In the genomic region with DNA sequence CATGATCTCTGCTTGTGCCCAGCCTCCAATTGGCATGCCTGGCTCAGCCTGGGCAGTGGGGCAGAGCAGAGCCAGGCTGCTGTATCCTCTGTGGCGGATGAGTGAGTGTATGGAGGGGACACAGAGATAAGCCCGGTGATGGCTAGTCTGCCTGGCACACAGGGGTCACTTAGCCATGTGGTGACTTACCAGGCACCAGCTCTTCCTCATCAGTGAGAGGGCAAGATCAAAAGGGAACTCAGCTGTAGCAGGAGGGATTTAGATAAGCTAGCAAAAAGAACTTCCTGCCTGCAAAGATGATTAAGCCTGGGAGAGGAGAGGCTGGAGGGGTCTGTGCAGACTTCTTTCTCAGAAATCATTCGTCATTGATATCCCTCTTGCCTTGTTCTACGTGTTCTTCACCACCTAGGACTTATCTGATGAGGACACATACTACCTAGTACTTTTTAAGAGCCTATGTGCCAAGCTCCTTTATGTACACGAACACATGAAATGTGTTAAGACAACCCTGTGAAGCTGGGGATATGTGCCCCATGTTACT, we compare ENCODE assay signal across 8 cellular contexts. TPM values are rescaled to one million over a fixed set of nuclear protein-coding genes. Genes with fewer than 3 reads are reported as not detected.
DNase-seq lines count a peak whose midpoint lies in the region; ATAC-seq and TF ChIP-seq lines count a peak whose summit lies in the region.

No MANE protein-coding gene starts in this region.

- H3K4me1 ChIP-seq in right atrium auricular region (peaks cover 0 to 36% of the 10 kb centered on the region in 2 donors), left ventricle myocardium inferior (peaks cover 24% of the 10 kb centered on the region)

- intact Hi-C loops in natural killer cell (cut with micrococcal nuclease), result loop anchor here (5.0 kb wide), 1 partner anchor 137 kb away; a partner anchor contains a TSS
- intact Hi-C loops in left ventricle myocardium inferior (cut with micrococcal nuclease), result no loop called here

- peak overlapping the region; percentile 55 for H3K4me3 Mint-ChIP-seq in activated naive CD8-positive, alpha-beta T cell treated with anti-CD3 and anti-CD28 coated beads for 36 hours
- peak overlapping the region; percentile 28 for H3K4me3 Mint-ChIP-seq in natural killer cell

- H3K9me3 ChIP-seq in right atrium auricular region (no peaks in the 10 kb centered on the region), left ventricle myocardium inferior (replicated peaks) (no peaks in the 10 kb centered on the region)

- TF ChIP-seq CTCF in natural killer cell (IDR thresholded peaks at IDR 0.05), result no peak
- TF ChIP-seq CTCF in right atrium auricular region (IDR thresholded peaks at IDR 0.05), result no peak
- no peak for TF ChIP-seq CTCF in left ventricle myocardium inferior (IDR thresholded peaks at IDR 0.05; ENCODE audit: borderline replicate concordance)

- no peaks in the 10 kb centered on the region for H3K27me3 Mint-ChIP-seq in activated naive CD8-positive, alpha-beta T cell treated with anti-CD3 and anti-CD28 coated beads for 36 hours
- H3K27me3 Mint-ChIP-seq in natural killer cell (ENCODE audit: low read depth in 2 of 2), result no peaks in the 10 kb centered on the region

- H3K27me3 ChIP-seq in right atrium auricular region (no peaks in the 10 kb centered on the region), left ventricle myocardium inferior (ENCODE audit: low read depth) (peaks cover 79% of the 10 kb centered on the region)

- H3K27ac Mint-ChIP-seq in activated naive CD8-positive, alpha-beta T cell treated with anti-CD3 and anti-CD28 coated beads for 36 hours, result peak overlapping the region; percentile 90
- H3K27ac Mint-ChIP-seq in natural killer cell, result peak overlapping the region; percentile 74 to 98

- no peaks in the 10 kb centered on the region for H3K9me3 Mint-ChIP-seq in activated naive CD8-positive, alpha-beta T cell treated with anti-CD3 and anti-CD28 coated beads for 36 hours
- H3K9me3 Mint-ChIP-seq in natural killer cell, result no peaks in the 10 kb centered on the region

- H3K4me3 ChIP-seq in right atrium auricular region (no peak overlapping the region), left ventricle myocardium inferior (no peak overlapping the region)

- no peak overlapping the region for H3K27ac ChIP-seq in right atrium auricular region
- no peak overlapping the region for H3K27ac ChIP-seq in left ventricle myocardium inferior (replicated peaks)

- DNase-seq in ELF-1 (ENCODE audit: low read depth, low spot score), result peak; percentile 65
- peak; percentile 81 for DNase-seq in NCI-H82 (lab: John Stamatoyannopoulos, UW)
- no peak for DNase-seq in activated naive CD8-positive, alpha-beta T cell treated with anti-CD3 and anti-CD28 coated beads for 36 hours
- no peak for DNase-seq in natural killer cell
- no peak for DNase-seq in right atrium auricular region (ENCODE audit: low spot score)
- no peak for DNase-seq in left ventricle myocardium inferior
- DNase-seq in T1000 (lab: John Stamatoyannopoulos, UW), result no peak

- H3K36me3 ChIP-seq in right atrium auricular region (no peaks in the 10 kb centered on the region), left ventricle myocardium inferior (no peaks in the 10 kb centered on the region)

- peaks cover 25% of the 10 kb centered on the region for H3K36me3 Mint-ChIP-seq in activated naive CD8-positive, alpha-beta T cell treated with anti-CD3 and anti-CD28 coated beads for 36 hours
- H3K36me3 Mint-ChIP-seq in natural killer cell, result no peaks in the 10 kb centered on the region

- H3K4me1 Mint-ChIP-seq in activated naive CD8-positive, alpha-beta T cell treated with anti-CD3 and anti-CD28 coated beads for 36 hours, result peaks cover 89% of the 10 kb centered on the region
- peaks cover 81 to 91% of the 10 kb centered on the region in 2 donors for H3K4me1 Mint-ChIP-seq in natural killer cell

- peak in 1 of 3 donors; percentile 31 for ATAC-seq in natural killer cell
- no peak for ATAC-seq in HG03432 (IDR thresholded peaks at IDR 0.05; ENCODE audit: unreplicated experiment)

RNA-seq across cellular contexts. Expression of a gene that starts 7.9 kb away (rescaled TPM):
- 10 to 100 TPM; 55.7 to 56.2 TPM for total RNA-seq in activated naive CD8-positive, alpha-beta T cell treated with anti-CD3 and anti-CD28 coated beads for 36 hours
- total RNA-seq in natural killer cell, result 100 to 1,000 TPM; 102 to 129 (median 126) TPM
- 1 to 10 TPM in 1 of 2 donors, under 1 TPM in 1; 0.48 to 1.5 TPM for total RNA-seq in right atrium auricular region
- total RNA-seq in left ventricle myocardium inferior, result 0.47 TPM

Comparison
In these comparisons a context has a peak if more than half of its experiments do, and no peak if none do; other contexts are left out.
1. DNase-seq: peak in ELF-1 (single experiment) and NCI-H82 (single experiment); none in activated naive CD8-positive, alpha-beta T cell treated with anti-CD3 and anti-CD28 coated beads for 36 hours (single experiment), natural killer cell (single experiment), right atrium auricular region (single experiment), left ventricle myocardium inferior (single experiment) and T1000 (single experiment).
2. RNA of a gene that starts 7.9 kb away (total RNA-seq): 102 to 129 TPM in natural killer cell and 55.7 to 56.2 TPM in activated naive CD8-positive, alpha-beta T cell treated with anti-CD3 and anti-CD28 coated beads for 36 hours; 0.48 to 1.5 TPM in right atrium auricular region and 0.47 TPM in left ventricle myocardium inferior (single experiment); every median in the first group is over 10 times any median in the second.